In the genomic region with DNA sequence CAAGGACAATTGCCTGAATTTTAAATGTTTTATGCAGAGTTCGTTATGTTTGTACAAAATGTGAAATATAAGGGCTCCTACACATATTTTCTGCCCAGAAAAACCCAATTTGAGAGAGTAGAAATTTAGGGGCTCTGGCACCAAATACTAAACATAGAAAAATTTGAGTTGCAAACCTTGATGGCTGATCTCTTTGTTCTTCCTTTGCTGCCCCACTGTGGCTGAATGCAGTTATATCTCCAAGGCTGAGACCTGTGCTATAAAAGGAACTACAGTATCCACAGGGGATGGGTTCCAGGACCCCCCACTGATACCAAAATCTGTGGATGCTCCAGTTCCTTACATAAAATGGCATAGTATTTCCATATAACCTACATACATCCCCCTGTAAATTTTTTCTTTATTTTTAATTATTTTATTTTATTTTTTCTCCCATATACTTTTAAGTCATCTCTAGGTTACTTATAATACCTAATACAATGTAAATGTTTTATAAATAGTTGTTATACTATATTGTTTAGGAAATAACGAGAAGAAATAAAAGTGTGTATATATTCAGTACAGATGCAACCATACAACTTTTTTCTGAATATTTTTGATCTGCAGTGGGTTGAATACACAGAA, we compare ENCODE assay signal across 7 cellular contexts. TPM values are rescaled to one million over a fixed set of nuclear protein-coding genes. Genes with fewer than 3 reads are reported as not detected.
DNase-seq lines count a peak whose midpoint lies in the region; ATAC-seq and TF ChIP-seq lines count a peak whose summit lies in the region.

No MANE protein-coding gene starts in this region.

- H3K4me1 ChIP-seq in RWPE2 (ENCODE audit: insufficient read depth, poor library complexity, severe bottlenecking) = no peaks in the 10 kb centered on the region

- intact Hi-C loops in left colon (cut with DNase I, micrococcal nuclease) = loop anchor here in 1 of 2 donors (10.0 kb wide), 1 partner anchor 325 kb away; no protein-coding TSS in a partner anchor

- no peak overlapping the region for H3K4me3 ChIP-seq in RWPE2 (ENCODE audit: severe bottlenecking)

- no peaks in the 10 kb centered on the region for H3K27me3 ChIP-seq in RWPE2 (ENCODE audit: insufficient read depth, poor library complexity, severe bottlenecking)

- peak; percentile 85 for TF ChIP-seq CTCF in RWPE2 (IDR thresholded peaks at IDR 0.05; ENCODE audit: poor library complexity, severe bottlenecking)

- DNase-seq in ELF-1 (ENCODE audit: low read depth, low spot score) = peak; percentile 13
- peak; percentile 23 for DNase-seq in HuH-7.5 (ENCODE audit: low spot score)
- DNase-seq in RWPE2 (ENCODE audit: low spot score) = no peak
- DNase-seq in caudate nucleus (lab: John Stamatoyannopoulos, UW) = peak in 41 of 61 donors; percentile 0 to 66 (median 27)
- peak in 1 of 2 donors; percentile 28 for DNase-seq in left colon
- DNase-seq in stimulated activated naive CD8-positive, alpha-beta T cell treated with anti-CD3 and anti-CD28 coated beads, Interleukin-15, Interleukin-2, amounts not matched to agents 100 U/mL and 50 U/mL, for 24 hours = peak; percentile 37

- no peaks in the 10 kb centered on the region for H3K36me3 ChIP-seq in RWPE2 (ENCODE audit: low read depth)

- no peaks in the 10 kb centered on the region for H3K9me3 ChIP-seq in RWPE2 (ENCODE audit: severe bottlenecking)

- H3K27ac ChIP-seq in RWPE2 (ENCODE audit: poor library complexity, severe bottlenecking) (no peak overlapping the region), caudate nucleus (ENCODE audit: low read depth, low read length) (no peak overlapping the region)

- ATAC-seq in RWPE2 (ENCODE audit: low read depth) (peak; percentile 77), left colon (peak; percentile 64), GM19452 (IDR thresholded peaks at IDR 0.05; ENCODE audit: unreplicated experiment) (no peak)
- no peak for ATAC-seq in stimulated activated naive CD8-positive, alpha-beta T cell treated with anti-CD3 and anti-CD28 coated beads, Interleukin-15, Interleukin-2, amounts not matched to agents 100 U/mL and 50 U/mL, for 24 hours

RNA-seq across cellular contexts. Expression of a gene that starts 22.5 kb away (rescaled TPM):
- under 1 TPM; 0.34 to 0.40 TPM for total RNA-seq in left colon

RNA-seq across cellular contexts. Expression of a gene that starts 45.0 kb away (rescaled TPM):
- 10 to 100 TPM; 67.5 to 71.2 TPM for total RNA-seq in left colon

RNA-seq across cellular contexts. Expression of a gene that starts 59.3 kb away (rescaled TPM):
- total RNA-seq in left colon = 10 to 100 TPM; 13.7 to 27.9 TPM

Comparison
In these comparisons a context has a peak if more than half of its experiments do, and no peak if none do; other contexts are left out.
1. ATAC-seq: peak in RWPE2 (single experiment) and left colon (single experiment); none in stimulated activated naive CD8-positive, alpha-beta T cell treated with anti-CD3 and anti-CD28 coated beads, Interleukin-15, Interleukin-2, amounts not matched to agents 100 U/mL and 50 U/mL, for 24 hours (single experiment) and GM19452 (single experiment).